ENCODE assay signal across 1 cellular context in genomic region chr19:55174425-55175116, GRCh38.
TF ChIP-seq lines count a peak whose summit lies in the region.

No MANE protein-coding gene starts in this region.

TF ChIP-seq in A549, 52 proteins besides CTCF, POLR2A, EP300 and RAD21:
- TF ChIP-seq, protein P1, sequence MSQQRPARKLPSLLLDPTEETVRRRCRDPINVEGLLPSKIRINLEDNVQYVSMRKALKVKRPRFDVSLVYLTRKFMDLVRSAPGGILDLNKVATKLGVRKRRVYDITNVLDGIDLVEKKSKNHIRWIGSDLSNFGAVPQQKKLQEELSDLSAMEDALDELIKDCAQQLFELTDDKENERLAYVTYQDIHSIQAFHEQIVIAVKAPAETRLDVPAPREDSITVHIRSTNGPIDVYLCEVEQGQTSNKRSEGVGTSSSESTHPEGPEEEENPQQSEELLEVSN (IDR thresholded peaks at IDR 0.05; ENCODE audit: borderline replicate concordance, low read depth) = peak; percentile 41; the same call in 1 of the 2 replicates
- no peak for TF ChIP-seq SMC3 (IDR thresholded peaks at IDR 0.05)
TF ChIP-seq in A549: peak in this region for 1.
